8 cellular contexts compared by ENCODE assay signal in genomic region chr2:46984642-46985476, GRCh38. TPM values are rescaled to one million over a fixed set of nuclear protein-coding genes. Genes with fewer than 3 reads are reported as not detected.
A peak's percentile ranks its signal among the peaks of the same experiment; 100 is the strongest.
DNase-seq lines count a peak whose midpoint lies in the region; ATAC-seq and TF ChIP-seq lines count a peak whose summit lies in the region.

No MANE protein-coding gene starts in this region.

- H3K4me3 ChIP-seq in OCI-LY7 (ENCODE audit: low read depth, low read length, poor library complexity, severe bottlenecking), result peak overlapping the region; percentile 61

- CTCF ChIA-PET in OCI-LY7 (lab: Charles Lee; ENCODE audit: unreplicated experiment), result no interaction called here

- H3K9me3 ChIP-seq in OCI-LY7 (ENCODE audit: low read length), result no peaks in the 10 kb centered on the region

- POLR2A ChIA-PET in OCI-LY7 (lab: Charles Lee), result interaction anchor here (0.6 to 1.6 kb wide), 8 partner anchors 18 to 1532 kb away, joined by 3 to 9 read pairs (median 5); no protein-coding TSS in a partner anchor
- POLR2A ChIA-PET in activated naive CD8-positive, alpha-beta T cell treated with anti-CD3 and anti-CD28 coated beads, Interleukin-2, amount 10 ng/mL, durations not matched to agents 7 days and 5 days (lab: Charles Lee), result interaction anchor here (0.6 to 1.5 kb wide), 6 partner anchors 10 to 830 kb away, joined by 3 to 6 read pairs (median 4); no protein-coding TSS in a partner anchor

- TF ChIP-seq CTCF in OCI-LY7 (conservative IDR thresholded peaks at IDR 0.05; ENCODE audit: low read length), result no peak

- H3K36me3 ChIP-seq in OCI-LY7 (ENCODE audit: insufficient read depth, low read length), result peaks cover 73% of the 10 kb centered on the region

- intact Hi-C loops in OCI-LY7 (cut with micrococcal nuclease; ENCODE audit: unreplicated experiment), result loop anchor here (1.0 to 5.0 kb wide), 3 partner anchors 69 to 917 kb away; no protein-coding TSS in a partner anchor

- peak overlapping the region; percentile 96 for H3K27ac Mint-ChIP-seq in activated naive CD8-positive, alpha-beta T cell treated with anti-CD3 and anti-CD28 coated beads, Interleukin-2, amount 10 ng/mL, durations not matched to agents 7 days and 5 days

- no TSS peak for BruUV-seq in OCI-LY7 (replicated peaks; lab: Mats Ljungman, UMichigan)

- peak overlapping the region; percentile 76 for H3K4me3 Mint-ChIP-seq in activated naive CD8-positive, alpha-beta T cell treated with anti-CD3 and anti-CD28 coated beads, Interleukin-2, amount 10 ng/mL, durations not matched to agents 7 days and 5 days

- H3K9me3 Mint-ChIP-seq in activated naive CD8-positive, alpha-beta T cell treated with anti-CD3 and anti-CD28 coated beads, Interleukin-2, amount 10 ng/mL, durations not matched to agents 7 days and 5 days, result no peaks in the 10 kb centered on the region

- peak; percentile 72 for DNase-seq in OCI-LY7 (ENCODE audit: low spot score)
- DNase-seq in activated naive CD8-positive, alpha-beta T cell treated with anti-CD3 and anti-CD28 coated beads, Interleukin-2, amount 10 ng/mL, durations not matched to agents 7 days and 5 days, result peak; percentile 47
- DNase-seq in hippocampal formation (lab: John Stamatoyannopoulos, UW), result peak; percentile 42 to 54
- DNase-seq in stimulated activated CD4-positive, alpha-beta T cell treated with anti-CD3 and anti-CD28 coated beads, Interleukin-1b, Interleukin-23, amount 100 ng/mL, for 48 hours, result peak; percentile 77
- no peak for DNase-seq in NCI-H146 treated with DMSO at 0.1 percent for 48 hours (lab: John Stamatoyannopoulos, UW; ENCODE audit: unreplicated experiment)
- DNase-seq in NCI-H345 (lab: John Stamatoyannopoulos, UW), result no peak

- peaks cover 13% of the 10 kb centered on the region for H3K36me3 Mint-ChIP-seq in activated naive CD8-positive, alpha-beta T cell treated with anti-CD3 and anti-CD28 coated beads, Interleukin-2, amount 10 ng/mL, durations not matched to agents 7 days and 5 days

- H4K20me1 ChIP-seq in OCI-LY7 (ENCODE audit: insufficient read depth, low read length), result 0 out of 2 replicates have a peak, but pooled peaks cover 3% of the 10 kb centered on the region

- H3K4me1 Mint-ChIP-seq in activated naive CD8-positive, alpha-beta T cell treated with anti-CD3 and anti-CD28 coated beads, Interleukin-2, amount 10 ng/mL, durations not matched to agents 7 days and 5 days, result peaks cover 48% of the 10 kb centered on the region

- no peaks in the 10 kb centered on the region for H3K27me3 Mint-ChIP-seq in activated naive CD8-positive, alpha-beta T cell treated with anti-CD3 and anti-CD28 coated beads, Interleukin-2, amount 10 ng/mL, durations not matched to agents 7 days and 5 days

- peak overlapping the region; percentile 93 for H3K4me2 ChIP-seq in OCI-LY7 (ENCODE audit: low read length)

- peak overlapping the region; percentile 99 for H3K27ac ChIP-seq in OCI-LY7 (ENCODE audit: low read depth, low read length, poor library complexity, severe bottlenecking)

- no peak overlapping the region; the same call in 1 of the 2 replicates for H2AFZ ChIP-seq in OCI-LY7 (ENCODE audit: low read length)

- ATAC-seq in GM18499 (IDR thresholded peaks at IDR 0.05; ENCODE audit: insufficient read depth, unreplicated experiment), result peak; percentile 25
- ATAC-seq in HG02759 (IDR thresholded peaks at IDR 0.05; ENCODE audit: unreplicated experiment), result peak; percentile 38
- ATAC-seq in activated naive CD8-positive, alpha-beta T cell treated with anti-CD3 and anti-CD28 coated beads, Interleukin-2, amount 10 ng/mL, durations not matched to agents 7 days and 5 days (ENCODE audit: low read depth), result peak; percentile 87

- H3K79me2 ChIP-seq in OCI-LY7 (ENCODE audit: insufficient read depth, low read depth, low read length), result peaks cover 24% of the 10 kb centered on the region; the same call in 1 of the 2 replicates

- peaks cover 87% of the 10 kb centered on the region for H3K4me1 ChIP-seq in OCI-LY7 (ENCODE audit: insufficient read depth, low read length, poor library complexity, severe bottlenecking)

- H3K9me2 ChIP-seq in OCI-LY7 (ENCODE audit: insufficient read depth, low read length), result no peaks in the 10 kb centered on the region

RNA-seq across cellular contexts. Expression of gene TTC7A, which starts 43.8 kb away (rescaled TPM):
- 51.9 and 64.1 TPM in 2 replicates for total RNA-seq in OCI-LY7 (2014; rRNA removed; shearing (Covaris generic))
- total RNA-seq in OCI-LY7 (2022), result 75.1 and 76.2 TPM in 2 replicates
- total RNA-seq in activated naive CD8-positive, alpha-beta T cell treated with anti-CD3 and anti-CD28 coated beads, Interleukin-2, amount 10 ng/mL, durations not matched to agents 7 days and 5 days, result 10 to 100 TPM; 57.1 to 59.3 TPM

Comparison
In these comparisons a context has a peak if more than half of its experiments do, and no peak if none do; other contexts are left out.
1. ATAC-seq: peak in every context shown above with its lines; median percentile 87 in activated naive CD8-positive, alpha-beta T cell treated with anti-CD3 and anti-CD28 coated beads, Interleukin-2, amount 10 ng/mL, durations not matched to agents 7 days and 5 days; 38 in HG02759; 25 in GM18499.
2. DNase-seq: peak in OCI-LY7 (single experiment), activated naive CD8-positive, alpha-beta T cell treated with anti-CD3 and anti-CD28 coated beads, Interleukin-2, amount 10 ng/mL, durations not matched to agents 7 days and 5 days (single experiment), hippocampal formation (2 of 2) and stimulated activated CD4-positive, alpha-beta T cell treated with anti-CD3 and anti-CD28 coated beads, Interleukin-1b, Interleukin-23, amount 100 ng/mL, for 48 hours (single experiment); none in NCI-H146 treated with DMSO at 0.1 percent for 48 hours (single experiment) and NCI-H345 (single experiment).